ENCODE assay signal across 18 cellular contexts in the genomic region with DNA sequence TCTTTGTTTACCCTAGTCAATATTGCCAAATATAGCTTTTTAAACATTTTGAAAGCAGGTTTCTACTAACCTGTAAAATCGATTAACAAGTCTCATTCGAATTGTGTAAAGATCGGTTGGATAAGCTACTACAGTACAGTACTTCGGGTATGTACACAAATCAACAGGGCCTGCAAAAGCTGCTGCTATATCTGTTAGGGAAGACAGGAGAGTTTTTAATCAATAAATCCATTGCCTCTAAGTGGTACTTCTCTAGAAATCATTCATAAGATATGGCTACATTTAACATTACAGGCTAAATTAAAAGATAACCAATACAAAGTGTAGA.
"Had no signal": no experiment of that assay in that cellular context is flagged by ENCODE, and none has a peak within 500 bp of the region (broad histone marks: within the 10 kb centered on the region; RNA-seq: fewer than 3 reads in every experiment).

No MANE protein-coding gene starts in this region.

- DNase-seq: activated CD4-positive, alpha-beta T cell treated with anti-CD3 and anti-CD28 coated beads for 48 hours; activated CD4-positive, alpha-beta T cell treated with anti-CD3 and anti-CD28 coated beads, Interleukin-2, amount 50 U/mL, for 4 hours; activated CD4-positive, CD25-positive, alpha-beta regulatory T cell treated with anti-CD3 and anti-CD28 coated beads, Interleukin-2, amount 50 U/mL, for 72 hours; activated CD8-positive, alpha-beta memory T cell treated with anti-CD3 and anti-CD28 coated beads, Interleukin-2, amount 10 ng/mL, durations not matched to agents 7 days and 5 days; activated effector memory CD4-positive, alpha-beta T cell treated with Interleukin-2 at 50 U/mL for 16 hours; activated naive CD4-positive, alpha-beta T cell treated with Interleukin-2 at 50 U/mL for 16 hours; activated naive CD8-positive, alpha-beta T cell treated with anti-CD3 and anti-CD28 coated beads, Interleukin-2, amount 50 U/mL, for 24 hours; activated T-cell treated with anti-CD3 and anti-CD28 coated beads, Interleukin-2, amount 50 U/mL, for 24 hours; amniotic stem cell; body of pancreas; Karpas-422; MM.1S; NCI-H2227 treated with DMSO at 0.1 percent for 48 hours; PC-3; SHP77 treated with DMSO at 0.1 percent for 48 hours had no signal

- H3K4me3 ChIP-seq: ascending aorta, body of pancreas had no signal

- H3K27me3 ChIP-seq: ascending aorta, body of pancreas had no signal

- H3K27ac ChIP-seq: ascending aorta had no signal

- ATAC-seq: activated CD8-positive, alpha-beta memory T cell treated with anti-CD3 and anti-CD28 coated beads, Interleukin-2, amount 10 ng/mL, durations not matched to agents 7 days and 5 days; activated naive CD4-positive, alpha-beta T cell treated with anti-CD3 and anti-CD28 coated beads, Interleukin-2, amount 50 U/mL, for 72 hours; activated naive CD8-positive, alpha-beta T cell treated with anti-CD3 and anti-CD28 coated beads, Interleukin-2, amount 50 U/mL, for 24 hours; body of pancreas; PC-3; WTC11 had no signal

- H3K9me3 ChIP-seq: ascending aorta, body of pancreas had no signal

- H3K4me1 ChIP-seq: ascending aorta, body of pancreas had no signal
